Comparison of ENCODE assay signal across 21 cellular contexts in the genomic region with DNA sequence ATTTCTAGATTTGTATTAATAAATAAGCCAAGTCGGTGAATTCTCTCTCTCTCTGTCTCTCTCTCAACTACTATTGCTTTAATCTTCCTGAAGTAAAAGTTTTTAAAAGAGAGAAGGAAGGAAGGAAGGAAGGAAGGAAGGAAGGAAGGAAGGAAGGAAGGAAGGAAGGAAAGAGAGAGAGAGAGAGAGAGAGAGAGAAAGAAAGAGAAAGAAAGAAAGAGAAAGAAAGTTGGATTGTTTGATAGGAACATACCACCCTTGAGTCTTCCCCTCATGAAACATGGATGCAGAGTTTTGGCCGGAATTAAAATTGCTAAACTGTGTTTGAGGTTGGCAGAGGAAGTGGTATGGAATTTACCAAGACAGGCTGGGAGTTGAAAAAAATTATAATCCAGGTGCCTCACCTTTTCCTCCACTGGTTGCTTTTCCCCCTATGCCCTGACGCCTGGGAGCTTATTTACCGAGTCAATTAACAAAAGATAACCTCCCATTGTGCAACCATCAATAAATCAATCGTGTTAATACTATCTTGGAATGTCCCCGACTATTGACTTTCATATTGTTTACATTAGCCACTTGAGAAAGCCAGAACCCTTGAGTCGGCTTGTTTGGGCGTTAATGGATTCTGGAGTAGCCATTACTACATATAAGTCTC.
DNase-seq lines count a peak whose midpoint lies in the region; ATAC-seq and TF ChIP-seq lines count a peak whose summit lies in the region.
"Had no signal": no experiment of that assay in that cellular context is flagged by ENCODE, and none has a peak within 500 bp of the region (broad histone marks: within the 10 kb centered on the region; RNA-seq: fewer than 3 reads in every experiment).

No MANE protein-coding gene starts in this region.

- H3K36me3 ChIP-seq in body of pancreas (replicated peaks in 1 of 2; ENCODE audit: insufficient read depth in 1 of 2, low read depth in 2 of 2) (no peaks in the 10 kb centered on the region), right lobe of liver (no peaks in the 10 kb centered on the region), esophagus squamous epithelium (no peaks in the 10 kb centered on the region)
- H3K36me3 ChIP-seq: lower lobe of right lung, suprapubic skin, vagina had no signal

- H3K4me1 Mint-ChIP-seq in activated naive CD4-positive, alpha-beta T cell treated with anti-CD3 and anti-CD28 coated beads for 36 hours (ENCODE audit: low read depth): no peaks in the 10 kb centered on the region
- H3K4me1 Mint-ChIP-seq: activated CD4-positive, alpha-beta T cell treated with anti-CD3 and anti-CD28 coated beads for 36 hours had no signal

- peak overlapping the region; percentile 11 to 79 (median 44) for H3K27ac ChIP-seq in body of pancreas
- H3K27ac ChIP-seq in right lobe of liver: peak overlapping the region in 2 of 3 donors; percentile 39 to 66
- peak overlapping the region in 1 of 4 donors; percentile 4 for H3K27ac ChIP-seq in esophagus squamous epithelium
- H3K27ac ChIP-seq: lower lobe of right lung, suprapubic skin, vagina had no signal

- TF ChIP-seq POLR2A in body of pancreas (IDR thresholded peaks at IDR 0.05) (no peak), right lobe of liver (IDR thresholded peaks at IDR 0.05) (no peak), esophagus squamous epithelium (IDR thresholded peaks at IDR 0.05) (no peak)

- H3K9me3 ChIP-seq in body of pancreas (no peaks in the 10 kb centered on the region), right lobe of liver (no peaks in the 10 kb centered on the region), esophagus squamous epithelium (no peaks in the 10 kb centered on the region)
- H3K9me3 ChIP-seq: lower lobe of right lung, suprapubic skin, vagina had no signal

- intact Hi-C loops in body of pancreas (cut with DNase I) (no loop called here), right lobe of liver (cut with DNase I) (no loop called here), esophagus squamous epithelium (cut with DNase I) (no loop called here)
- intact Hi-C loops in activated naive CD4-positive, alpha-beta T cell treated with anti-CD3 and anti-CD28 coated beads for 36 hours (cut with micrococcal nuclease): no loop called here

- H3K4me1 ChIP-seq in body of pancreas (peaks cover 20% of the 10 kb centered on the region), right lobe of liver (no peaks in the 10 kb centered on the region), esophagus squamous epithelium (peaks cover 0 to 29% (median 16%) of the 10 kb centered on the region in 3 donors)
- H3K4me1 ChIP-seq: suprapubic skin had no signal

- H3K4me3 Mint-ChIP-seq in activated naive CD4-positive, alpha-beta T cell treated with anti-CD3 and anti-CD28 coated beads for 36 hours: no peak overlapping the region
- H3K4me3 Mint-ChIP-seq: activated CD4-positive, alpha-beta T cell treated with anti-CD3 and anti-CD28 coated beads for 36 hours; activated naive CD8-positive, alpha-beta T cell; effector memory CD8-positive, alpha-beta T cell had no signal

- H3K27me3 ChIP-seq in body of pancreas (no peaks in the 10 kb centered on the region), right lobe of liver (no peaks in the 10 kb centered on the region), esophagus squamous epithelium (no peaks in the 10 kb centered on the region)
- H3K27me3 ChIP-seq: suprapubic skin, vagina had no signal

- ATAC-seq in body of pancreas (peak; percentile 68), right lobe of liver (peak in 3 of 4 donors; percentile 48 to 56 (median 56)), GM19452 (IDR thresholded peaks at IDR 0.05; ENCODE audit: unreplicated experiment) (no peak)
- ATAC-seq: activated CD4-positive, alpha-beta T cell treated with anti-CD3 and anti-CD28 coated beads for 36 hours; effector memory CD8-positive, alpha-beta T cell; Right ventricle myocardium inferior had no signal

- CTCF ChIA-PET in activated naive CD4-positive, alpha-beta T cell treated with anti-CD3 and anti-CD28 coated beads for 36 hours (lab: Charles Lee): no interaction called here

- H3K27me3 Mint-ChIP-seq in activated naive CD4-positive, alpha-beta T cell treated with anti-CD3 and anti-CD28 coated beads for 36 hours (ENCODE audit: low read depth): peaks cover 26% of the 10 kb centered on the region

- no peak overlapping the region for H3K27ac Mint-ChIP-seq in activated naive CD4-positive, alpha-beta T cell treated with anti-CD3 and anti-CD28 coated beads for 36 hours
- H3K27ac Mint-ChIP-seq: activated CD4-positive, alpha-beta T cell treated with anti-CD3 and anti-CD28 coated beads for 36 hours; activated naive CD8-positive, alpha-beta T cell; effector memory CD8-positive, alpha-beta T cell had no signal

- DNase-seq in NCI-H748 (lab: John Stamatoyannopoulos, UW; ENCODE audit: unreplicated experiment) (peak; percentile 0), NCI-H748 treated with DMSO at 0.1 percent for 48 hours (lab: John Stamatoyannopoulos, UW) (no peak), body of pancreas (peak in 3 of 4 donors; percentile 9 to 43 (median 21)), right lobe of liver (no peak), esophagus squamous epithelium (lab: John Stamatoyannopoulos, UW) (no peak), Kasumi-1 (lab: John Stamatoyannopoulos, UW) (no peak)
- DNase-seq in activated naive CD4-positive, alpha-beta T cell treated with anti-CD3 and anti-CD28 coated beads for 36 hours: no peak
- DNase-seq: activated CD4-positive, alpha-beta T cell treated with anti-CD3 and anti-CD28 coated beads for 36 hours; C1 segment of cervical spinal cord; effector memory CD8-positive, alpha-beta T cell; lower lobe of right lung; NCI-H1694 treated with DMSO at 0.1 percent for 48 hours; NCI-H446; occipital lobe; retina; stimulated activated CD4-positive, alpha-beta T cell treated with anti-CD3 and anti-CD28 coated beads, Interleukin-15, amount 100 ng/mL, for 24 hours had no signal

- TF ChIP-seq CTCF in body of pancreas (IDR thresholded peaks at IDR 0.05): no peak
- TF ChIP-seq CTCF in right lobe of liver (IDR thresholded peaks at IDR 0.05): no peak
- TF ChIP-seq CTCF in esophagus squamous epithelium (IDR thresholded peaks at IDR 0.05): no peak

- H3K36me3 Mint-ChIP-seq in activated naive CD4-positive, alpha-beta T cell treated with anti-CD3 and anti-CD28 coated beads for 36 hours (ENCODE audit: low read depth): no peaks in the 10 kb centered on the region
- H3K36me3 Mint-ChIP-seq: activated naive CD8-positive, alpha-beta T cell had no signal

- H3K9me3 Mint-ChIP-seq in activated naive CD4-positive, alpha-beta T cell treated with anti-CD3 and anti-CD28 coated beads for 36 hours: no peaks in the 10 kb centered on the region

- 13 to 16% methylated on average over 8 of the region's 8 CpGs for WGBS in body of pancreas, 2 donors
- 17% methylated on average over 8 of the region's 8 CpGs for WGBS in right lobe of liver (ENCODE audit: insufficient coverage, low coverage, low lambda C conversion rate, missing lambda C conversion rate)
- 23 to 43% methylated on average over 8 of the region's 8 CpGs for WGBS in esophagus squamous epithelium, 2 donors

- no peak overlapping the region for H3K4me3 ChIP-seq in body of pancreas
- peak overlapping the region; percentile 7 to 54 (median 33) for H3K4me3 ChIP-seq in right lobe of liver
- H3K4me3 ChIP-seq in esophagus squamous epithelium: no peak overlapping the region
- H3K4me3 ChIP-seq: lower lobe of right lung, suprapubic skin, vagina had no signal

Comparison
In these comparisons a context has a peak if more than half of its experiments do, and no peak if none do; other contexts are left out.
1. DNase-seq: peak in NCI-H748 (single experiment) and body of pancreas (3 of 4); none in NCI-H748 treated with DMSO at 0.1 percent for 48 hours (single experiment), right lobe of liver (0 of 3), esophagus squamous epithelium (single experiment), activated naive CD4-positive, alpha-beta T cell treated with anti-CD3 and anti-CD28 coated beads for 36 hours (single experiment) and Kasumi-1 (0 of 2).
2. H3K4me3 ChIP-seq: peak in right lobe of liver (3 of 3); none in body of pancreas (0 of 2) and esophagus squamous epithelium (0 of 4).